8 cellular contexts compared by ENCODE assay signal in genomic region chr3:30657914-30658313, GRCh38. TPM values are rescaled to one million over a fixed set of nuclear protein-coding genes. Genes with fewer than 3 reads are reported as not detected.
DNase-seq lines count a peak whose midpoint lies in the region; ATAC-seq and TF ChIP-seq lines count a peak whose summit lies in the region.

No MANE protein-coding gene starts in this region.

- no peak for DNase-seq in Right ventricle myocardium inferior (ENCODE audit: missing footprints)
- DNase-seq in cardiac septum (ENCODE audit: low spot score), result no peak
- no peak for DNase-seq in central memory CD8-positive, alpha-beta T cell (ENCODE audit: low spot score in 2 of 2)
- no peak for DNase-seq in neural progenitor cell (ENCODE audit: low spot score)
- no peak for DNase-seq in DMS114 treated with DMSO at 0.1 percent for 48 hours (lab: John Stamatoyannopoulos, UW; ENCODE audit: unreplicated experiment)
- DNase-seq in inferior parietal cortex (ENCODE audit: extremely low spot score), result no peak
- DNase-seq in NCI-H2081 (lab: John Stamatoyannopoulos, UW), result no peak

- no peaks in the 10 kb centered on the region for H3K9me3 Mint-ChIP-seq in central memory CD8-positive, alpha-beta T cell
- H3K9me3 Mint-ChIP-seq in neural progenitor cell, result no peaks in the 10 kb centered on the region

- ATAC-seq in Right ventricle myocardium inferior (peak; percentile 36), HG03558 (IDR thresholded peaks at IDR 0.05; ENCODE audit: extremely low read depth, unreplicated experiment) (peak; percentile 15)
- ATAC-seq in central memory CD8-positive, alpha-beta T cell (replicated peaks; ENCODE audit: extremely low read depth, poor library complexity, severe bottlenecking), result peak; percentile 31

- no peaks in the 10 kb centered on the region for H3K27me3 ChIP-seq in neural progenitor cell

- H3K9ac ChIP-seq in neural progenitor cell, result no peak overlapping the region

- H3K4me1 ChIP-seq in neural progenitor cell, result peaks cover 29% of the 10 kb centered on the region

- H3K4me2 ChIP-seq in neural progenitor cell, result no peak overlapping the region

- peak overlapping the region; percentile 96 for H3K27ac Mint-ChIP-seq in central memory CD8-positive, alpha-beta T cell (ENCODE audit: low read depth)
- peak overlapping the region; percentile 7 for H3K27ac Mint-ChIP-seq in neural progenitor cell

- no peaks in the 10 kb centered on the region for H3K27me3 Mint-ChIP-seq in central memory CD8-positive, alpha-beta T cell
- H3K27me3 Mint-ChIP-seq in neural progenitor cell (ENCODE audit: insufficient read depth, low read depth), result peaks cover 5% of the 10 kb centered on the region

- no peaks in the 10 kb centered on the region for H3K9me3 ChIP-seq in neural progenitor cell (ENCODE audit: low read depth)

- intact Hi-C loops in Right ventricle myocardium inferior (cut with DNase I) (no loop called here), cardiac septum (cut with DNase I) (loop anchor here (2.0 kb wide), 2 partner anchors 13 to 23 kb away; no protein-coding TSS in a partner anchor)

- H2AFZ ChIP-seq in neural progenitor cell (replicated peaks), result no peak overlapping the region

- H3K27ac ChIP-seq in neural progenitor cell, result no peak overlapping the region

- no peaks in the 10 kb centered on the region for H4K20me1 ChIP-seq in neural progenitor cell (ENCODE audit: low read depth)

- H3K79me2 ChIP-seq in neural progenitor cell (ENCODE audit: low read depth), result no peaks in the 10 kb centered on the region

- peaks cover 85% of the 10 kb centered on the region for H3K4me1 Mint-ChIP-seq in central memory CD8-positive, alpha-beta T cell
- H3K4me1 Mint-ChIP-seq in neural progenitor cell, result peaks cover 58% of the 10 kb centered on the region

- no peaks in the 10 kb centered on the region for H3K36me3 ChIP-seq in neural progenitor cell

- H3K4me3 Mint-ChIP-seq in central memory CD8-positive, alpha-beta T cell, result peak overlapping the region; percentile 74
- H3K4me3 Mint-ChIP-seq in neural progenitor cell, result no peak overlapping the region

- TF ChIP-seq CTCF in neural progenitor cell (IDR thresholded peaks at IDR 0.05), result no peak

- peaks cover 58% of the 10 kb centered on the region for H3K36me3 Mint-ChIP-seq in central memory CD8-positive, alpha-beta T cell (ENCODE audit: insufficient read depth)
- H3K36me3 Mint-ChIP-seq in neural progenitor cell, result peaks cover 26% of the 10 kb centered on the region

- no peaks in the 10 kb centered on the region for H3F3A ChIP-seq in neural progenitor cell (ENCODE audit: low read depth)

- no peak overlapping the region for H3K4me3 ChIP-seq in neural progenitor cell

RNA-seq across cellular contexts. Expression of gene TGFBR2, which starts 51.5 kb away (rescaled TPM):
- 186 TPM for total RNA-seq in Right ventricle myocardium inferior
- 66.7 TPM for total RNA-seq in cardiac septum
- 5.8 and 7.3 TPM in 2 replicates for total RNA-seq in neural progenitor cell (ENCODE audit: low replicate concordance)
